In genomic region chr5:103414598-103414997, GRCh38 we compare ENCODE assay signal across 18 cellular contexts.
DNase-seq lines count a peak whose midpoint lies in the region; ATAC-seq and TF ChIP-seq lines count a peak whose summit lies in the region.
"Had no signal": no experiment of that assay in that cellular context is flagged by ENCODE, and none has a peak within 500 bp of the region (broad histone marks: within the 10 kb centered on the region; RNA-seq: fewer than 3 reads in every experiment).

No MANE protein-coding gene starts in this region.

- H3K4me3 ChIP-seq in Caco-2 (ENCODE audit: low read depth, low read length), result no peak overlapping the region
- no peak overlapping the region for H3K4me3 ChIP-seq in neural progenitor cell
- H3K4me3 ChIP-seq: BLaER1, MG63 had no signal

- no peaks in the 10 kb centered on the region for H3K79me2 ChIP-seq in neural progenitor cell (ENCODE audit: low read depth)

- H3K9me3 Mint-ChIP-seq in Caco-2 (ENCODE audit: unreplicated experiment), result no peaks in the 10 kb centered on the region
- no peaks in the 10 kb centered on the region for H3K9me3 Mint-ChIP-seq in neural progenitor cell
- no peaks in the 10 kb centered on the region for H3K9me3 Mint-ChIP-seq in activated CD8-positive, alpha-beta T cell treated with anti-CD3 and anti-CD28 coated beads, Interleukin-2, amount 10 ng/mL, durations not matched to agents 7 days and 5 days (ENCODE audit: insufficient read depth)

- H3K4me1 Mint-ChIP-seq in Caco-2 (ENCODE audit: low read depth, unreplicated experiment), result peaks cover 7% of the 10 kb centered on the region
- H3K4me1 Mint-ChIP-seq in neural progenitor cell, result peaks cover 11% of the 10 kb centered on the region
- no peaks in the 10 kb centered on the region for H3K4me1 Mint-ChIP-seq in activated CD8-positive, alpha-beta T cell treated with anti-CD3 and anti-CD28 coated beads, Interleukin-2, amount 10 ng/mL, durations not matched to agents 7 days and 5 days (ENCODE audit: low read depth)

- H3K36me3 Mint-ChIP-seq in Caco-2 (ENCODE audit: insufficient read depth, unreplicated experiment) (no peaks in the 10 kb centered on the region), neural progenitor cell (no peaks in the 10 kb centered on the region)
- no peaks in the 10 kb centered on the region for H3K36me3 Mint-ChIP-seq in activated CD8-positive, alpha-beta T cell treated with anti-CD3 and anti-CD28 coated beads, Interleukin-2, amount 10 ng/mL, durations not matched to agents 7 days and 5 days (ENCODE audit: low read depth)
- H3K36me3 Mint-ChIP-seq: CD4-positive, alpha-beta memory T cell had no signal

- H3K4me3 Mint-ChIP-seq in Caco-2 (ENCODE audit: unreplicated experiment) (no peak overlapping the region), neural progenitor cell (no peak overlapping the region)
- H3K4me3 Mint-ChIP-seq in activated CD8-positive, alpha-beta T cell treated with anti-CD3 and anti-CD28 coated beads, Interleukin-2, amount 10 ng/mL, durations not matched to agents 7 days and 5 days, result no peak overlapping the region
- H3K4me3 Mint-ChIP-seq: CD4-positive, alpha-beta memory T cell had no signal

- H3K4me1 ChIP-seq in Caco-2, result 0 out of 2 replicates have a peak, but pooled peaks cover 3% of the 10 kb centered on the region
- H3K4me1 ChIP-seq in neural progenitor cell, result no peaks in the 10 kb centered on the region

- no TSS peak for BruUV-seq in Caco-2 (replicated peaks; lab: Mats Ljungman, UMichigan)

- H3K27ac Mint-ChIP-seq in Caco-2 (ENCODE audit: unreplicated experiment), result peak overlapping the region; percentile 71
- H3K27ac Mint-ChIP-seq in neural progenitor cell, result no peak overlapping the region
- no peak overlapping the region for H3K27ac Mint-ChIP-seq in activated CD8-positive, alpha-beta T cell treated with anti-CD3 and anti-CD28 coated beads, Interleukin-2, amount 10 ng/mL, durations not matched to agents 7 days and 5 days
- H3K27ac Mint-ChIP-seq: CD4-positive, alpha-beta memory T cell had no signal

- POLR2A ChIA-PET in Caco-2 (lab: Charles Lee), result no interaction called here
- POLR2A ChIA-PET in activated CD8-positive, alpha-beta T cell treated with anti-CD3 and anti-CD28 coated beads, Interleukin-2, amount 10 ng/mL, durations not matched to agents 7 days and 5 days (lab: Charles Lee), result no interaction called here

- no peaks in the 10 kb centered on the region for H3K27me3 Mint-ChIP-seq in Caco-2 (ENCODE audit: insufficient read depth, unreplicated experiment)
- peaks cover 2% of the 10 kb centered on the region for H3K27me3 Mint-ChIP-seq in neural progenitor cell (ENCODE audit: insufficient read depth, low read depth)
- peaks cover 11% of the 10 kb centered on the region for H3K27me3 Mint-ChIP-seq in activated CD8-positive, alpha-beta T cell treated with anti-CD3 and anti-CD28 coated beads, Interleukin-2, amount 10 ng/mL, durations not matched to agents 7 days and 5 days (ENCODE audit: low read depth)

- no peak overlapping the region for H3K4me2 ChIP-seq in neural progenitor cell
- H3K4me2 ChIP-seq: BLaER1, SK-N-SH had no signal

- peak overlapping the region; percentile 18 for H2AFZ ChIP-seq in neural progenitor cell (replicated peaks)

- DNase-seq in Caco-2, result peak; percentile 67 to 81
- peak; percentile 66 for DNase-seq in RPMI7951 (ENCODE audit: low read depth)
- peak; percentile 13 for DNase-seq in fibroblast of gingiva (ENCODE audit: low read depth)
- no peak for DNase-seq in neural progenitor cell (ENCODE audit: low spot score)
- no peak for DNase-seq in activated CD8-positive, alpha-beta T cell treated with anti-CD3 and anti-CD28 coated beads, Interleukin-2, amount 10 ng/mL, durations not matched to agents 7 days and 5 days
- DNase-seq in activated T-cell treated with anti-CD3 and anti-CD28 coated beads for 4 hours, result no peak
- no peak for DNase-seq in NCI-H2196 treated with DMSO at 0.1 percent for 48 hours (lab: John Stamatoyannopoulos, UW; ENCODE audit: unreplicated experiment)
- DNase-seq: CD4-positive, alpha-beta memory T cell; IMR-90; MG63; NCI-H1048; NCI-H1436; NCI-H2081; NCI-H2171 treated with DMSO at 0.1 percent for 48 hours; SHP77; SK-N-SH had no signal

- no peak for ATAC-seq in activated CD8-positive, alpha-beta T cell treated with anti-CD3 and anti-CD28 coated beads, Interleukin-2, amount 10 ng/mL, durations not matched to agents 7 days and 5 days
- no peak for ATAC-seq in GM19397 (IDR thresholded peaks at IDR 0.05; ENCODE audit: unreplicated experiment)

- H3K27me3 ChIP-seq in Caco-2 (replicated peaks; ENCODE audit: control insufficient read depth, insufficient read depth, low read length) (no peaks in the 10 kb centered on the region), neural progenitor cell (no peaks in the 10 kb centered on the region)
- H3K27me3 ChIP-seq: BLaER1 had no signal

- H3F3A ChIP-seq in neural progenitor cell (ENCODE audit: low read depth), result no peaks in the 10 kb centered on the region

- CTCF ChIA-PET in Caco-2 (lab: Charles Lee), result no interaction called here
- CTCF ChIA-PET in activated CD8-positive, alpha-beta T cell treated with anti-CD3 and anti-CD28 coated beads, Interleukin-2, amount 10 ng/mL, durations not matched to agents 7 days and 5 days (lab: Charles Lee), result no interaction called here

- TF ChIP-seq CTCF in Caco-2 (IDR thresholded peaks at IDR 0.05; ENCODE audit: insufficient read depth in 1 of 2, low read depth in 1 of 2, low read length in 1 of 2, severe bottlenecking in 1 of 2, unreplicated experiment in 1 of 2) (no peak), neural progenitor cell (IDR thresholded peaks at IDR 0.05) (no peak)

- H4K20me1 ChIP-seq in neural progenitor cell (ENCODE audit: low read depth), result no peaks in the 10 kb centered on the region
- H4K20me1 ChIP-seq: BLaER1 had no signal

- H3K36me3 ChIP-seq in Caco-2 (ENCODE audit: control insufficient read depth, insufficient read depth, low read length) (no peaks in the 10 kb centered on the region), neural progenitor cell (no peaks in the 10 kb centered on the region)
- H3K36me3 ChIP-seq: BLaER1, MG63 had no signal

- no peak overlapping the region for H3K9ac ChIP-seq in neural progenitor cell
- H3K9ac ChIP-seq: BLaER1, SK-N-SH had no signal

- H3K9me3 ChIP-seq in Caco-2, result no peaks in the 10 kb centered on the region
- no peaks in the 10 kb centered on the region for H3K9me3 ChIP-seq in neural progenitor cell (ENCODE audit: low read depth)
- H3K9me3 ChIP-seq: BLaER1, MG63, SK-N-SH had no signal

- H3K27ac ChIP-seq in neural progenitor cell, result no peak overlapping the region
- H3K27ac ChIP-seq: BLaER1 had no signal

- intact Hi-C loops in Caco-2 (cut with micrococcal nuclease; ENCODE audit: unreplicated experiment), result no loop called here

Comparison
In these comparisons a context has a peak if more than half of its experiments do, and no peak if none do; other contexts are left out.
1. DNase-seq: peak in Caco-2 (2 of 2), RPMI7951 (single experiment) and fibroblast of gingiva (single experiment); none in neural progenitor cell (single experiment), activated CD8-positive, alpha-beta T cell treated with anti-CD3 and anti-CD28 coated beads, Interleukin-2, amount 10 ng/mL, durations not matched to agents 7 days and 5 days (single experiment), activated T-cell treated with anti-CD3 and anti-CD28 coated beads for 4 hours (single experiment) and NCI-H2196 treated with DMSO at 0.1 percent for 48 hours (single experiment).